Comparison of ENCODE assay signal across 17 cellular contexts in the genomic region with DNA sequence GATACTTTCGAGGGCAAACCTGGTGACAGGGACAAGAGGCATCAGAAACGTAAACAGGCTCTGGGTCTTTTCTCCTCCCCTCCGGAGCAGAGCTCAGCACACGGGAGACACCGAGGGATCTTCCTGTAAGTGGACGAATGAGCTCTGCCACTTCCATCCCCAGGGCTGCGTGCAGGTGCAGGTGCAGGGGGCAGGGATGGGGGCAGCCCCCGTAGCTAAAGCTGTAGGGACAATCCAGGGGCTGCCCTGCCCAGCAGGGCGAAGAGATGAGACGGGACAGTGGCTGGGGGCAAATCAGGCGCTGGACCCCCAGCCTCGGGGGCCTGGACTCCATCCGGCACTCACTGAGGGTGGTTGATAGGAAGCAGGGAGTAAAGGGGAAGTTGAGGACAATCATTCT.
DNase-seq lines count a peak whose midpoint lies in the region; TF ChIP-seq lines count a peak whose summit lies in the region.
"Had no signal": no experiment of that assay in that cellular context is flagged by ENCODE, and none has a peak within 500 bp of the region (broad histone marks: within the 10 kb centered on the region; RNA-seq: fewer than 3 reads in every experiment).

No MANE protein-coding gene starts in this region.

- no peaks in the 10 kb centered on the region for H3K4me1 ChIP-seq in stomach
- H3K4me1 ChIP-seq in uterus: no peaks in the 10 kb centered on the region

- peaks cover 0 to 57% (median 9%) of the 10 kb centered on the region in 3 donors for H3K27me3 ChIP-seq in stomach
- H3K27me3 ChIP-seq in uterus: no peaks in the 10 kb centered on the region

- no peak for TF ChIP-seq EP300 in stomach (IDR thresholded peaks at IDR 0.05)

- H3K9me3 ChIP-seq in stomach: peaks cover 0 to 19% (median 15%) of the 10 kb centered on the region in 4 donors
- peaks cover 0 to 2% of the 10 kb centered on the region in 2 donors for H3K9me3 ChIP-seq in uterus

- DNase-seq in T-helper 1 cell (no peak), GM13976 (ENCODE audit: low spot score) (peak; percentile 8), mesenteric fat pad (ENCODE audit: low spot score) (peak; percentile 75), stomach (peak; percentile 9), SIG-M5 treated with dmso at 0.1 percent for 504 hours (lab: John Stamatoyannopoulos, UW; ENCODE audit: unreplicated experiment) (no peak), uterus (no peak)
- no peak for DNase-seq in activated naive CD4-positive, alpha-beta T cell treated with Interleukin-2 at 50 U/mL for 16 hours
- DNase-seq: DMS79; NCI-H1105 treated with DMSO at 0.1 percent for 48 hours; NCI-H1930; NCI-H2171 treated with DMSO at 0.1 percent for 48 hours; NCI-H446 treated with DMSO at 0.1 percent for 48 hours; NK-92 treated with Interleukin-12 subunit alpha and Interleukin-12 subunit beta, amount 100 ng/mL, for 24 hours; OCI-M1; RPMI8226 had no signal

- 58 to 71% (median 67%) methylated on average over 12 to 13 of the region's 13 CpGs for WGBS in stomach, 5 donors

- no peak overlapping the region for H3K4me3 Mint-ChIP-seq in T-helper 1 cell treated with Interleukin-12 subunit alpha and Interleukin-12 subunit beta and Interleukin-4 antibody, amounts not matched to agents 30 μg/mL and 1 μg/mL, for 36 hours
- H3K4me3 Mint-ChIP-seq: CD8-positive, alpha-beta T cell had no signal

- intact Hi-C loops in stomach (cut with DNase I; ENCODE audit: low total_unique reads) (no loop called here), uterus (cut with DNase I; ENCODE audit: low total_unique reads) (no loop called here)

- TF ChIP-seq POLR2A in stomach (IDR thresholded peaks at IDR 0.05) (no peak), uterus (IDR thresholded peaks at IDR 0.05) (no peak)

- TF ChIP-seq CTCF in GM13976 (IDR thresholded peaks at IDR 0.05; ENCODE audit: borderline replicate concordance, control extremely low read depth, extremely low read depth, insufficient read depth, missing control alignments): no peak
- TF ChIP-seq CTCF in stomach (IDR thresholded peaks at IDR 0.05): no peak
- no peak for TF ChIP-seq CTCF in uterus (IDR thresholded peaks at IDR 0.05)

- in situ Hi-C loops in GM13976 (cut with MboI; ENCODE audit: low sequenced_read_pairs, unreplicated experiment): no loop called here

- peaks cover 18% of the 10 kb centered on the region for H3K27me3 Mint-ChIP-seq in T-helper 1 cell treated with Interleukin-12 subunit alpha and Interleukin-12 subunit beta and Interleukin-4 antibody, amounts not matched to agents 30 μg/mL and 1 μg/mL, for 36 hours (ENCODE audit: low read depth)

- H3K36me3 ChIP-seq in stomach (no peaks in the 10 kb centered on the region), uterus (no peaks in the 10 kb centered on the region)

- H3K27ac Mint-ChIP-seq in T-helper 1 cell treated with Interleukin-12 subunit alpha and Interleukin-12 subunit beta and Interleukin-4 antibody, amounts not matched to agents 30 μg/mL and 1 μg/mL, for 36 hours: peak overlapping the region; percentile 45
- H3K27ac Mint-ChIP-seq: CD8-positive, alpha-beta T cell had no signal

- no peak overlapping the region for H3K27ac ChIP-seq in stomach
- no peak overlapping the region for H3K27ac ChIP-seq in uterus

- no peaks in the 10 kb centered on the region for H3K36me3 Mint-ChIP-seq in T-helper 1 cell treated with Interleukin-12 subunit alpha and Interleukin-12 subunit beta and Interleukin-4 antibody, amounts not matched to agents 30 μg/mL and 1 μg/mL, for 36 hours (ENCODE audit: low read depth)
- H3K36me3 Mint-ChIP-seq: CD8-positive, alpha-beta T cell had no signal

- H3K4me3 ChIP-seq in stomach (no peak overlapping the region), uterus (no peak overlapping the region)

- H3K4me1 Mint-ChIP-seq in T-helper 1 cell treated with Interleukin-12 subunit alpha and Interleukin-12 subunit beta and Interleukin-4 antibody, amounts not matched to agents 30 μg/mL and 1 μg/mL, for 36 hours (ENCODE audit: low read depth): no peaks in the 10 kb centered on the region

- no peaks in the 10 kb centered on the region for H3K9me3 Mint-ChIP-seq in T-helper 1 cell treated with Interleukin-12 subunit alpha and Interleukin-12 subunit beta and Interleukin-4 antibody, amounts not matched to agents 30 μg/mL and 1 μg/mL, for 36 hours

Comparison
In these comparisons a context has a peak if more than half of its experiments do, and no peak if none do; other contexts are left out.
1. DNase-seq: peak in GM13976 (single experiment), mesenteric fat pad (single experiment) and stomach (single experiment); none in T-helper 1 cell (0 of 5), activated naive CD4-positive, alpha-beta T cell treated with Interleukin-2 at 50 U/mL for 16 hours (single experiment), SIG-M5 treated with dmso at 0.1 percent for 504 hours (single experiment) and uterus (0 of 2).